ENCODE assay signal across 9 cellular contexts in genomic region chr19:1236566-1236965, GRCh38. TPM values are rescaled to one million over a fixed set of nuclear protein-coding genes. Genes with fewer than 3 reads are reported as not detected.
A peak's percentile ranks its signal among the peaks of the same experiment; 100 is the strongest.
DNase-seq lines count a peak whose midpoint lies in the region; ATAC-seq and TF ChIP-seq lines count a peak whose summit lies in the region.
"Had no signal": no experiment of that assay in that cellular context is flagged by ENCODE, and none has a peak within 500 bp of the region (broad histone marks: within the 10 kb centered on the region; RNA-seq: fewer than 3 reads in every experiment).

No MANE protein-coding gene starts in this region.

- H3K27me3 ChIP-seq in BE2C = no peaks in the 10 kb centered on the region

- H3K27ac Mint-ChIP-seq in neural crest cell (ENCODE audit: unreplicated experiment) = no peak overlapping the region

- peak overlapping the region; percentile 38 for H3K4me3 Mint-ChIP-seq in neural crest cell

- TF ChIP-seq CTCF in BE2C (IDR thresholded peaks at IDR 0.05; ENCODE audit: low read depth, low read length) = no peak
- no peak for TF ChIP-seq CTCF in choroid plexus epithelial cell (conservative IDR thresholded peaks at IDR 0.05; ENCODE audit: low read depth, low read length)
- TF ChIP-seq CTCF in neural crest cell (conservative IDR thresholded peaks at IDR 0.05) = no peak

- H3K9me3 ChIP-seq in BE2C = no peaks in the 10 kb centered on the region

- H3K4me1 Mint-ChIP-seq in neural crest cell = peaks cover 19% of the 10 kb centered on the region

- H3K36me3 Mint-ChIP-seq in neural crest cell (ENCODE audit: low read depth) = no peaks in the 10 kb centered on the region

- H3K36me3 ChIP-seq in BE2C = peaks cover 21% of the 10 kb centered on the region

- no peak for DNase-seq in BE2C
- DNase-seq in Jurkat, Clone E6-1 (ENCODE audit: low read depth, low spot score) = no peak
- DNase-seq in choroid plexus epithelial cell (ENCODE audit: low read depth) = no peak
- DNase-seq in neural crest cell (ENCODE audit: low read depth, low spot score) = no peak
- DNase-seq in LoVo (ENCODE audit: low spot score) = no peak
- no peak for DNase-seq in HEK293T (ENCODE audit: extremely low spot score)
- DNase-seq in globus pallidus (ENCODE audit: low spot score) = no peak
- DNase-seq: NCI-H2029 had no signal

- CTCF ChIA-PET in HEK293T (lab: Yijun Ruan, JAX) = interaction anchor here (1.3 kb wide), 1 partner anchor 16 kb away, joined by 3 read pairs; no protein-coding TSS in a partner anchor

- H3K9me3 Mint-ChIP-seq in neural crest cell = no peaks in the 10 kb centered on the region

- peaks cover 14% of the 10 kb centered on the region for H3K4me1 ChIP-seq in BE2C

- POLR2A ChIA-PET in HEK293T (lab: Yijun Ruan, JAX) = interaction anchor here (1.0 kb wide), 1 partner anchor 32 kb away, joined by 3 read pairs; no protein-coding TSS in a partner anchor

- peak overlapping the region; percentile 77 for H3K4me3 ChIP-seq in BE2C (ENCODE audit: low read depth, low read length)
- peak overlapping the region; percentile 60 for H3K4me3 ChIP-seq in Jurkat, Clone E6-1 (ENCODE audit: low read length)
- peak overlapping the region; percentile 70 for H3K4me3 ChIP-seq in choroid plexus epithelial cell (ENCODE audit: low read depth, low read length)

- no peak for ATAC-seq in GM21367 (IDR thresholded peaks at IDR 0.05; ENCODE audit: unreplicated experiment)

- no peaks in the 10 kb centered on the region for H3K27me3 Mint-ChIP-seq in neural crest cell (ENCODE audit: low read depth)

TF ChIP-seq in HEK293T, 16 proteins besides CTCF, POLR2A, EP300 and RAD21:
- TF ChIP-seq FOXA1 (IDR thresholded peaks at IDR 0.05) = no peak
- no peak for TF ChIP-seq TARDBP (IDR thresholded peaks at IDR 0.05)
- TF ChIP-seq ELF4 (IDR thresholded peaks at IDR 0.05) = no peak
- TF ChIP-seq LEF1 (IDR thresholded peaks at IDR 0.05; ENCODE audit: borderline replicate concordance) = no peak
- no peak for TF ChIP-seq BHLHE40 (IDR thresholded peaks at IDR 0.05; ENCODE audit: borderline replicate concordance)
- TF ChIP-seq ARNT (IDR thresholded peaks at IDR 0.05) = no peak
- no peak for TF ChIP-seq FOXM1 (IDR thresholded peaks at IDR 0.05; ENCODE audit: borderline replicate concordance)
- no peak for TF ChIP-seq HDGF (IDR thresholded peaks at IDR 0.05; ENCODE audit: borderline replicate concordance)
- no peak for TF ChIP-seq ZNF384 (IDR thresholded peaks at IDR 0.05)
- TF ChIP-seq PKNOX1 (IDR thresholded peaks at IDR 0.05) = no peak
- no peak for TF ChIP-seq L3MBTL2 (conservative IDR thresholded peaks at IDR 0.05)
- no peak for TF ChIP-seq SUZ12 (IDR thresholded peaks at IDR 0.05)
- no peak for TF ChIP-seq CTBP1 (IDR thresholded peaks at IDR 0.05; ENCODE audit: borderline replicate concordance)

RNA-seq across cellular contexts. Expression of gene CBARP, which starts 1.2 kb away (rescaled TPM):
- 23.0 TPM for polyA plus RNA-seq in BE2C (2012; ENCODE audit: insufficient read depth, insufficient read length, low read depth)
- polyA plus RNA-seq in Jurkat, Clone E6-1 (2012; ENCODE audit: insufficient read depth, insufficient read length) = 4.2 TPM
- total RNA-seq in neural crest cell = 26.2 and 27.1 TPM in 2 replicates

RNA-seq across cellular contexts. Expression of gene ATP5F1D, which starts 5.0 kb away (rescaled TPM):
- 658 TPM for polyA plus RNA-seq in BE2C (2012; ENCODE audit: insufficient read depth, insufficient read length, low read depth)
- polyA plus RNA-seq in Jurkat, Clone E6-1 (2012; ENCODE audit: insufficient read depth, insufficient read length) = 286 TPM
- total RNA-seq in neural crest cell = 140 and 141 TPM in 2 replicates

RNA-seq across cellular contexts. Expression of gene MIDN, which starts 11.8 kb away (rescaled TPM):
- 186 TPM for polyA plus RNA-seq in BE2C (2012; ENCODE audit: insufficient read depth, insufficient read length, low read depth)
- polyA plus RNA-seq in Jurkat, Clone E6-1 (2012; ENCODE audit: insufficient read depth, insufficient read length) = 29.9 TPM
- total RNA-seq in neural crest cell = 177 and 187 TPM in 2 replicates

RNA-seq across cellular contexts. Expression of gene STK11, which starts 31.0 kb away (rescaled TPM):
- polyA plus RNA-seq in BE2C (2012; ENCODE audit: insufficient read depth, insufficient read length, low read depth) = 71.2 TPM
- 62.6 TPM for polyA plus RNA-seq in Jurkat, Clone E6-1 (2012; ENCODE audit: insufficient read depth, insufficient read length)
- 55.8 and 60.2 TPM in 2 replicates for total RNA-seq in neural crest cell

RNA-seq across cellular contexts. Expression of gene CIRBP, which starts 32.6 kb away (rescaled TPM):
- 385 TPM for polyA plus RNA-seq in BE2C (2012; ENCODE audit: insufficient read depth, insufficient read length, low read depth)
- polyA plus RNA-seq in Jurkat, Clone E6-1 (2012; ENCODE audit: insufficient read depth, insufficient read length) = 253 TPM
- total RNA-seq in neural crest cell = 414 and 421 TPM in 2 replicates
